Comparison of ENCODE assay signal across 26 cellular contexts in genomic region chr6:89539779-89540178, GRCh38.
"Had no signal": no experiment of that assay in that cellular context is flagged by ENCODE, and none has a peak within 500 bp of the region (broad histone marks: within the 10 kb centered on the region; RNA-seq: fewer than 3 reads in every experiment).

No MANE protein-coding gene starts in this region.

- H3K4me1 ChIP-seq: parathyroid adenoma, psoas muscle, right lobe of liver, sigmoid colon, suprapubic skin, testis, transverse colon, upper lobe of right lung, uterus had no signal

- H3K9me3 ChIP-seq: ovary, psoas muscle, right lobe of liver, sigmoid colon, suprapubic skin, testis, tibial artery, transverse colon, upper lobe of right lung, uterus had no signal

- ATAC-seq: natural killer cell; psoas muscle; right cardiac atrium; right lobe of liver; stimulated activated effector memory CD8-positive, alpha-beta T cell treated with anti-CD3 and anti-CD28 coated beads, Interleukin-12 subunit alpha, Interleukin-12 subunit beta, amount 100 ng/mL, for 72 hours; stimulated activated naive B cell treated with anti-CD40 and anti-IgM and Interleukin-4, amounts not matched to agents 10 μg/mL and 1 μg/mL and 100 μg/mL, for 72 hours; stimulated activated naive CD8-positive, alpha-beta T cell treated with anti-CD3 and anti-CD28 coated beads, Interleukin-15, amount 100 ng/mL, for 72 hours; upper lobe of right lung had no signal

- H3K27ac ChIP-seq: neural progenitor cell, ovary, parathyroid adenoma, psoas muscle, right lobe of liver, sigmoid colon, suprapubic skin, testis, tibial artery, transverse colon, upper lobe of right lung, uterus had no signal

- DNase-seq: natural killer cell; occipital lobe; ovary; posterior cingulate gyrus; psoas muscle; right cardiac atrium; right lobe of liver; sigmoid colon; small intestine; stimulated activated CD4-positive, alpha-beta T cell treated with anti-CD3 and anti-CD28 coated beads, Interleukin-15, amount 100 ng/mL, for 24 hours; stimulated activated CD4-positive, alpha-beta T cell treated with anti-CD3 and anti-CD28 coated beads, Interleukin-2, amount 100 ng/mL, for 24 hours; stimulated activated CD4-positive, alpha-beta T cell treated with anti-CD3 and anti-CD28 coated beads, Interleukin-2, amount 100 ng/mL, for 48 hours; stimulated activated CD4-positive, alpha-beta T cell treated with anti-CD3 and anti-CD28 coated beads, Interleukin-4, amount 100 ng/mL, for 24 hours; stimulated activated naive B cell treated with anti-CD40 and anti-IgM and Interleukin-4, amounts not matched to agents 10 μg/mL and 1 μg/mL and 100 μg/mL, for 72 hours; stimulated activated naive CD4-positive, alpha-beta T cell treated with Interleukin-2 at 50 U/mL for 16 hours; stimulated activated naive CD8-positive, alpha-beta T cell treated with anti-CD3 and anti-CD28 coated beads, Interleukin-15, amount 100 ng/mL, for 72 hours; substantia nigra; testis; tibial artery; transverse colon; upper lobe of right lung; uterus had no signal

- H3K4me3 ChIP-seq: neural progenitor cell, ovary, psoas muscle, right lobe of liver, sigmoid colon, suprapubic skin, testis, tibial artery, transverse colon, upper lobe of right lung, uterus had no signal

- H3K36me3 ChIP-seq: neural progenitor cell, ovary, right lobe of liver, sigmoid colon, suprapubic skin, tibial artery, transverse colon, upper lobe of right lung, uterus had no signal
